1 cellular context compared by ENCODE assay signal in the genomic region with DNA sequence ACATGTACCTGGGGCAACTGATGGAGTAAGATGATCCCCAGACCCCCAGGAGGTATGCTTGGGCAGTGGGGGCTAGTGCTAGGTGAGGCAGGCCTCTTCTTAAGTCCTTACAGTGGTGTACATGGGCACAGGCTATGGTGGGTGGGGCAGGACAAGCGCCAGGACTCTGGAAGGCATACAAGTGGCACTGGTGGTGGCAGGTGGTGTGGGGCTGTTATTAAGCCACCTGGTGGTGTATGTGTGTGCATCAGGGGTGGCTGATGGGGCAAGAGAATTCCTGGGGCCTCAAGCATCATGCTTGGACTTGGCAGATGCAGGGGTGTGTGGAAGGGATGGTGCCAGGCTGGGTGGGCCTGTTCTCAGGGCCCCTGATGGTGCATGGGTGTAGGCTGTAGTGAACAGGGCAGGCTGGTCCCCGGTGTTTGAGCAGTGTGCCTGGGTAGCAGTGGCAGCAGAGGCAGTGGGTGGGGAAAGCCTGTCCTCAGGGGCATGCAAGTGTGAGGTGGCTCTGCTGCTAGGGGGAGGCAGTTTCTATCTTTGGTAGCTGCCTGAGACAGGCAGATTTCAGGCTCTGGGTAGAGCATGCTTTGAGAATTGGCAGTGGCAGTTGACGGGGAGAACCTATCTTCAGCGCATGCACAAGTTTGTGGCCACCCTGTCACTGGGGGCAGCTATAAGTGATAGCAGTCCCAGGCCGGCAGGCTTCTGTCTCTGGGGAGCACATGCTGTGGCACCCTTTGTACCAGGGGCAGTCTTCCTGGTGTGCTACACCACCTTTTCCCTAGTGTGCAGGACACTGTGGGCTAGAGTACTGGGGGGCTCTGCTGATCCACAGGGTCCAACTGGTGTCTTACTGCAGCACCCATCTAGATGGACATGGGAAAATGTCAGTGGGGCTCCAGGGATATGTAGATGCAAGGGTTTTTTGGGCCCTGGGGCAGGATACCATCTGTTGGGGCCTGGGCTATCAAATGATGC.
TF ChIP-seq lines count a peak whose summit lies in the region.

No MANE protein-coding gene starts in this region.

TF ChIP-seq in GM12878, 131 proteins besides CTCF, POLR2A, EP300 and RAD21:
- TF ChIP-seq ETV6 (conservative IDR thresholded peaks at IDR 0.05 in 1 of 2, IDR thresholded peaks at IDR 0.05 in 1 of 2; ENCODE audit: borderline replicate concordance in 1 of 2, low read depth in 1 of 2) (no peak), MTA2 (IDR thresholded peaks at IDR 0.05; ENCODE audit: low read depth) (no peak), SPI1 (IDR thresholded peaks at IDR 0.05; ENCODE audit: borderline replicate concordance, insufficient read depth, low read depth, low read length) (no peak), ZNF622 (IDR thresholded peaks at IDR 0.05) (no peak), ATF7 (IDR thresholded peaks at IDR 0.05; ENCODE audit: low read depth) (no peak), TARDBP (IDR thresholded peaks at IDR 0.05; ENCODE audit: borderline replicate concordance) (no peak), TAF1 (IDR thresholded peaks at IDR 0.05; ENCODE audit: borderline replicate concordance, low read depth, low read length) (no peak), NRF1 (conservative IDR thresholded peaks at IDR 0.05; ENCODE audit: low read depth, low read length) (no peak), HDGF (IDR thresholded peaks at IDR 0.05) (no peak), CBFB (IDR thresholded peaks at IDR 0.05; ENCODE audit: low read depth) (no peak)
- TF ChIP-seq, protein P1, sequence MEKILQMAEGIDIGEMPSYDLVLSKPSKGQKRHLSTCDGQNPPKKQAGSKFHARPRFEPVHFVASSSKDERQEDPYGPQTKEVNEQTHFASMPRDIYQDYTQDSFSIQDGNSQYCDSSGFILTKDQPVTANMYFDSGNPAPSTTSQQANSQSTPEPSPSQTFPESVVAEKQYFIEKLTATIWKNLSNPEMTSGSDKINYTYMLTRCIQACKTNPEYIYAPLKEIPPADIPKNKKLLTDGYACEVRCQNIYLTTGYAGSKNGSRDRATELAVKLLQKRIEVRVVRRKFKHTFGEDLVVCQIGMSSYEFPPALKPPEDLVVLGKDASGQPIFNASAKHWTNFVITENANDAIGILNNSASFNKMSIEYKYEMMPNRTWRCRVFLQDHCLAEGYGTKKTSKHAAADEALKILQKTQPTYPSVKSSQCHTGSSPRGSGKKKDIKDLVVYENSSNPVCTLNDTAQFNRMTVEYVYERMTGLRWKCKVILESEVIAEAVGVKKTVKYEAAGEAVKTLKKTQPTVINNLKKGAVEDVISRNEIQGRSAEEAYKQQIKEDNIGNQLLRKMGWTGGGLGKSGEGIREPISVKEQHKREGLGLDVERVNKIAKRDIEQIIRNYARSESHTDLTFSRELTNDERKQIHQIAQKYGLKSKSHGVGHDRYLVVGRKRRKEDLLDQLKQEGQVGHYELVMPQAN (conservative IDR thresholded peaks at IDR 0.05): no peak
- TF ChIP-seq, protein P2, sequence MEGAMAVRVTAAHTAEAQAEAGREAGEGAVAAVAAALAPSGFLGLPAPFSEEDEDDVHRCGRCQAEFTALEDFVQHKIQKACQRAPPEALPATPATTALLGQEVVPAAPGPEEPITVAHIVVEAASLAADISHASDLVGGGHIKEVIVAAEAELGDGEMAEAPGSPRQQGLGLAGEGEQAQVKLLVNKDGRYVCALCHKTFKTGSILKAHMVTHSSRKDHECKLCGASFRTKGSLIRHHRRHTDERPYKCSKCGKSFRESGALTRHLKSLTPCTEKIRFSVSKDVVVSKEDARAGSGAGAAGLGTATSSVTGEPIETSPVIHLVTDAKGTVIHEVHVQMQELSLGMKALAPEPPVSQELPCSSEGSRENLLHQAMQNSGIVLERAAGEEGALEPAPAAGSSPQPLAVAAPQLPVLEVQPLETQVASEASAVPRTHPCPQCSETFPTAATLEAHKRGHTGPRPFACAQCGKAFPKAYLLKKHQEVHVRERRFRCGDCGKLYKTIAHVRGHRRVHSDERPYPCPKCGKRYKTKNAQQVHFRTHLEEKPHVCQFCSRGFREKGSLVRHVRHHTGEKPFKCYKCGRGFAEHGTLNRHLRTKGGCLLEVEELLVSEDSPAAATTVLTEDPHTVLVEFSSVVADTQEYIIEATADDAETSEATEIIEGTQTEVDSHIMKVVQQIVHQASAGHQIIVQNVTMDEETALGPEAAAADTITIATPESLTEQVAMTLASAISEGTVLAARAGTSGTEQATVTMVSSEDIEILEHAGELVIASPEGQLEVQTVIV (IDR thresholded peaks at IDR 0.05; ENCODE audit: borderline replicate concordance, partially characterized antibody): no peak
TF ChIP-seq in GM12878: peak in this region for 0.
